In genomic region chr4:85939595-85939994, GRCh38 we compare ENCODE assay signal across 17 cellular contexts.
A peak's percentile ranks its signal among the peaks of the same experiment; 100 is the strongest.
DNase-seq lines count a peak whose midpoint lies in the region; ATAC-seq and TF ChIP-seq lines count a peak whose summit lies in the region.
"Had no signal": no experiment of that assay in that cellular context is flagged by ENCODE, and none has a peak within 500 bp of the region (broad histone marks: within the 10 kb centered on the region; RNA-seq: fewer than 3 reads in every experiment).

No MANE protein-coding gene starts in this region.

- H2AFZ ChIP-seq in ACC112 (ENCODE audit: low read length, unreplicated experiment) = no peak overlapping the region

- no peak overlapping the region for H4K5ac ChIP-seq in mesendoderm (ENCODE audit: low read length)

- ATAC-seq in stimulated activated naive CD8-positive, alpha-beta T cell treated with anti-CD3 and anti-CD28 coated beads, Interleukin-15, amount 100 ng/mL, for 72 hours = no peak
- ATAC-seq: CD8-positive, alpha-beta T cell had no signal

- H3K56ac ChIP-seq in mesendoderm (ENCODE audit: low read length) = no peak overlapping the region

- H3K27ac Mint-ChIP-seq in HFFc6 = peak overlapping the region; percentile 46
- H3K27ac Mint-ChIP-seq in nephron = peak overlapping the region in 2 of 3 experiments; percentile 63 to 92
- no peak overlapping the region for H3K27ac Mint-ChIP-seq in stimulated activated naive CD8-positive, alpha-beta T cell treated with anti-CD3 and anti-CD28 coated beads, Interleukin-15, amount 100 ng/mL, for 72 hours
- H3K27ac Mint-ChIP-seq: CD8-positive, alpha-beta T cell had no signal

- H4K8ac ChIP-seq in mesendoderm (ENCODE audit: low read depth, low read length) = no peak overlapping the region

- H3K27me3 ChIP-seq in ACC112 (ENCODE audit: insufficient read depth, low read length) = no peaks in the 10 kb centered on the region
- no peaks in the 10 kb centered on the region for H3K27me3 ChIP-seq in mesendoderm (ENCODE audit: insufficient read depth, low read length, poor library complexity)
- H3K27me3 ChIP-seq: BE2C had no signal

- H3K79me1 ChIP-seq in mesendoderm (ENCODE audit: low read length) = no peaks in the 10 kb centered on the region

- H2BK5ac ChIP-seq in mesendoderm (ENCODE audit: low read length) = no peak overlapping the region

- no peaks in the 10 kb centered on the region for H3K9me3 Mint-ChIP-seq in HFFc6
- H3K9me3 Mint-ChIP-seq in nephron = no peaks in the 10 kb centered on the region
- H3K9me3 Mint-ChIP-seq in stimulated activated naive CD8-positive, alpha-beta T cell treated with anti-CD3 and anti-CD28 coated beads, Interleukin-15, amount 100 ng/mL, for 72 hours = no peaks in the 10 kb centered on the region
- H3K9me3 Mint-ChIP-seq: CD8-positive, alpha-beta T cell had no signal

- H3K79me2 ChIP-seq in ACC112 (ENCODE audit: control insufficient read depth, insufficient read depth, low read length, unreplicated experiment) (peaks cover 9% of the 10 kb centered on the region), mesendoderm (ENCODE audit: control insufficient read depth, insufficient read depth, low read length) (no peaks in the 10 kb centered on the region)

- no peaks in the 10 kb centered on the region for H3K27me3 Mint-ChIP-seq in HFFc6 (ENCODE audit: insufficient read depth)
- H3K27me3 Mint-ChIP-seq in nephron (ENCODE audit: low read depth) = no peaks in the 10 kb centered on the region
- no peaks in the 10 kb centered on the region for H3K27me3 Mint-ChIP-seq in stimulated activated naive CD8-positive, alpha-beta T cell treated with anti-CD3 and anti-CD28 coated beads, Interleukin-15, amount 100 ng/mL, for 72 hours

- H3K36me3 ChIP-seq in ACC112 (ENCODE audit: insufficient read depth, low read length) (no peaks in the 10 kb centered on the region), mesendoderm (ENCODE audit: control insufficient read depth, insufficient read depth, low read length) (no peaks in the 10 kb centered on the region)
- H3K36me3 ChIP-seq: BE2C had no signal

- H3K4me3 Mint-ChIP-seq in HFFc6 = peak overlapping the region; percentile 68
- no peak overlapping the region for H3K4me3 Mint-ChIP-seq in nephron
- H3K4me3 Mint-ChIP-seq in stimulated activated naive CD8-positive, alpha-beta T cell treated with anti-CD3 and anti-CD28 coated beads, Interleukin-15, amount 100 ng/mL, for 72 hours = no peak overlapping the region
- H3K4me3 Mint-ChIP-seq: CD8-positive, alpha-beta T cell had no signal

- H3K4me1 Mint-ChIP-seq in HFFc6 (ENCODE audit: low read depth) = peaks cover 14% of the 10 kb centered on the region
- H3K4me1 Mint-ChIP-seq in nephron = peaks cover 19% of the 10 kb centered on the region
- no peaks in the 10 kb centered on the region for H3K4me1 Mint-ChIP-seq in stimulated activated naive CD8-positive, alpha-beta T cell treated with anti-CD3 and anti-CD28 coated beads, Interleukin-15, amount 100 ng/mL, for 72 hours

- H3K23ac ChIP-seq in mesendoderm (ENCODE audit: low read length) = no peak overlapping the region

- no peak overlapping the region for H2BK15ac ChIP-seq in mesendoderm (replicated peaks; ENCODE audit: low read depth)

- H3K4ac ChIP-seq in mesendoderm (ENCODE audit: low read depth, low read length) = no peak overlapping the region

- H3K36me3 Mint-ChIP-seq in HFFc6 (ENCODE audit: low read depth) (peaks cover 12% of the 10 kb centered on the region), nephron (ENCODE audit: low read depth) (peaks cover 22% of the 10 kb centered on the region)
- H3K36me3 Mint-ChIP-seq: CD8-positive, alpha-beta T cell had no signal

- no peak overlapping the region for H3K4me2 ChIP-seq in mesendoderm (ENCODE audit: low read length)

- H3K4me3 ChIP-seq in ACC112 (ENCODE audit: low read depth, low read length) (peak overlapping the region; percentile 76), fibroblast of mammary gland (ENCODE audit: control insufficient read depth, low read depth, low read length) (peak overlapping the region; percentile 27), mesendoderm (ENCODE audit: low read length) (no peak overlapping the region)

- DNase-seq in HFFc6 = no peak
- DNase-seq in fibroblast of mammary gland (ENCODE audit: low read depth) = peak; percentile 49
- no peak for DNase-seq in mesendoderm
- DNase-seq in posterior cingulate gyrus = no peak
- DNase-seq in stimulated activated naive CD8-positive, alpha-beta T cell treated with anti-CD3 and anti-CD28 coated beads, Interleukin-15, amount 100 ng/mL, for 72 hours = no peak
- no peak for DNase-seq in GF-D8 (lab: John Stamatoyannopoulos, UW)
- DNase-seq: BE2C; CD8-positive, alpha-beta T cell; IMR-90; Kasumi-1; MV-4-11; NCI-H1436; NCI-H2081; NCI-H510A treated with DMSO at 0.1 percent for 48 hours; SIG-M5 had no signal

- no peak for TF ChIP-seq CTCF in HFFc6 (IDR thresholded peaks at IDR 0.05)
- no peak for TF ChIP-seq CTCF in fibroblast of mammary gland (conservative IDR thresholded peaks at IDR 0.05; ENCODE audit: control insufficient read depth, insufficient read depth, low read depth, low read length)
- no peak for TF ChIP-seq CTCF in nephron (IDR thresholded peaks at IDR 0.05; ENCODE audit: unreplicated experiment in 3 of 3)

- H3K9ac ChIP-seq in mesendoderm (ENCODE audit: low read length) = no peak overlapping the region

- H2AK5ac ChIP-seq in mesendoderm (ENCODE audit: low read length) = no peak overlapping the region

- peak overlapping the region; percentile 52 for H3K27ac ChIP-seq in ACC112 (ENCODE audit: low read depth, low read length)
- no peak overlapping the region for H3K27ac ChIP-seq in mesendoderm (ENCODE audit: low read depth, low read length)

- WGBS in mesendoderm (ENCODE audit: extremely low coverage, insufficient coverage, low lambda C conversion rate) = no CpG with 5 or more reads among the region's 6 CpGs

- H2BK120ac ChIP-seq in mesendoderm (ENCODE audit: low read depth, low read length) = no peak overlapping the region

- H3K4me1 ChIP-seq in ACC112 (ENCODE audit: control insufficient read depth, insufficient read depth, low read length, unreplicated experiment) (peaks cover 8% of the 10 kb centered on the region), mesendoderm (ENCODE audit: control insufficient read depth, low read depth, low read length) (no peaks in the 10 kb centered on the region)
- H3K4me1 ChIP-seq: BE2C had no signal

- intact Hi-C loops in posterior cingulate gyrus (cut with DNase I) = no loop called here

- H3K18ac ChIP-seq in mesendoderm (ENCODE audit: low read length) = no peak overlapping the region

Comparison
In these comparisons a context has a peak if more than half of its experiments do, and no peak if none do; other contexts are left out.
1. H3K27ac Mint-ChIP-seq: peak in HFFc6 (single experiment) and nephron (2 of 3); none in stimulated activated naive CD8-positive, alpha-beta T cell treated with anti-CD3 and anti-CD28 coated beads, Interleukin-15, amount 100 ng/mL, for 72 hours (0 of 2).